Comparison of ENCODE assay signal across 19 cellular contexts in the genomic region with DNA sequence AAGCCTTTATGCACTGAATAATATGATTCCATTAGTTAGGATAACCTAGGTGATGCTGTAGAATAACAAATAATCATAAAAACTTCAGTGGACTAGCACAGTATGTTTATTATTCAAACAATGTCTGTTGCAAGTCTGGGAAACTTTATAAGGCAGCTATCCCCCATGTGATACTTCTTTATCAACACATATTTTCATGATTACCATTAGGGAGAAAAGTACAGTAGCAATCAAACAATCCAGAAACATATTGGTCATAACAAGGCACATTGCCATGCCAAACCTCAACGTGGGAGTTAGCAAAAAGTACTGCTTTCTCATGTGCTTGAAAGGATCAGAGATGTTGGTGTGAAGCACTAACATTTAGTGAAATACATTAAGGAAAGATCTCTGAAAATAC. TPM values are rescaled to one million over a fixed set of nuclear protein-coding genes. Genes with fewer than 3 reads are reported as not detected.
DNase-seq lines count a peak whose midpoint lies in the region; ATAC-seq lines count a peak whose summit lies in the region.
"Had no signal": no experiment of that assay in that cellular context is flagged by ENCODE, and none has a peak within 500 bp of the region (broad histone marks: within the 10 kb centered on the region; RNA-seq: fewer than 3 reads in every experiment).

No MANE protein-coding gene starts in this region.

- H3K36me3 ChIP-seq in adipocyte (ENCODE audit: control insufficient read depth, insufficient read depth, low read length, severe bottlenecking): no peaks in the 10 kb centered on the region
- H3K36me3 ChIP-seq: esophagus muscularis mucosa, spleen had no signal

- intact Hi-C loops in Right ventricle myocardium inferior (cut with DNase I): no loop called here

- no peaks in the 10 kb centered on the region for H3K27me3 ChIP-seq in adipocyte (replicated peaks; ENCODE audit: control insufficient read depth, insufficient read depth, low read length)
- H3K27me3 ChIP-seq: esophagus muscularis mucosa, spleen had no signal

- DNase-seq in GM03348 (ENCODE audit: low spot score): peak; percentile 67
- DNase-seq in adipocyte (ENCODE audit: low read depth): peak; percentile 69
- DNase-seq in fibroblast of peridontal ligament (ENCODE audit: extremely low read depth): peak; percentile 97
- DNase-seq in stromal cell of bone marrow (ENCODE audit: low read depth): peak; percentile 85
- DNase-seq in mesenteric fat pad (ENCODE audit: low spot score): no peak
- DNase-seq in Right ventricle myocardium inferior (ENCODE audit: missing footprints): no peak
- no peak for DNase-seq in activated CD8-positive, alpha-beta memory T cell treated with anti-CD3 and anti-CD28 coated beads, Interleukin-2, amount 50 U/mL, for 4 hours
- DNase-seq: activated CD4-positive, CD25-positive, alpha-beta regulatory T cell treated with anti-CD3 and anti-CD28 coated beads, Interleukin-2, amount 50 U/mL, for 72 hours; activated naive CD8-positive, alpha-beta T cell treated with anti-CD3 and anti-CD28 coated beads, Interleukin-2, amount 10 ng/mL, durations not matched to agents 7 days and 5 days; CD4-positive, CD25-positive, alpha-beta regulatory T cell; DMS53; effector CD8-positive, alpha-beta T cell; NCI-H1417; NCI-H774; spleen had no signal

- ATAC-seq in Right ventricle myocardium inferior: no peak

- peaks cover 24% of the 10 kb centered on the region for H3K9me3 ChIP-seq in adipocyte (ENCODE audit: control insufficient read depth, low read length)

- no peak overlapping the region for H3K4me3 ChIP-seq in adipocyte (ENCODE audit: low read length)
- H3K4me3 ChIP-seq: esophagus muscularis mucosa, spleen had no signal

- H3K4me1 ChIP-seq in adipocyte (ENCODE audit: control insufficient read depth, insufficient read depth, low read length): peaks cover 15% of the 10 kb centered on the region

- peak overlapping the region; percentile 15 for H3K9ac ChIP-seq in adipocyte (ENCODE audit: low read length)

RNA-seq across cellular contexts. Expression of gene EOMES, which starts 35.5 kb away (rescaled TPM):
- total RNA-seq in mesenteric fat pad: 0.42 TPM
- 0.08 TPM for total RNA-seq in Right ventricle myocardium inferior
- total RNA-seq: mesothelial cell of epicardium, neural crest cell, pulmonary artery endothelial cell had no signal

Comparison
In these comparisons a context has a peak if more than half of its experiments do, and no peak if none do; other contexts are left out.
1. DNase-seq: peak in GM03348 (single experiment), adipocyte (single experiment), fibroblast of peridontal ligament (single experiment) and stromal cell of bone marrow (single experiment); none in mesenteric fat pad (single experiment), Right ventricle myocardium inferior (single experiment) and activated CD8-positive, alpha-beta memory T cell treated with anti-CD3 and anti-CD28 coated beads, Interleukin-2, amount 50 U/mL, for 4 hours (single experiment).